23 cellular contexts compared by ENCODE assay signal in genomic region chr9:134766587-134766986, GRCh38.
A peak's percentile ranks its signal among the peaks of the same experiment; 100 is the strongest.
DNase-seq lines count a peak whose midpoint lies in the region; ATAC-seq, FAIRE-seq and TF ChIP-seq lines count a peak whose summit lies in the region.
"Had no signal": no experiment of that assay in that cellular context is flagged by ENCODE, and none has a peak within 500 bp of the region (broad histone marks: within the 10 kb centered on the region; RNA-seq: fewer than 3 reads in every experiment).

No MANE protein-coding gene starts in this region.

- H3K4me1 ChIP-seq in GM23248 (ENCODE audit: insufficient read depth) (peaks cover 18% of the 10 kb centered on the region), H1 (replicated peaks in 1 of 4; ENCODE audit: control insufficient read depth in 3 of 4, insufficient read depth in 4 of 4, low read length in 3 of 4) (no peaks in the 10 kb centered on the region)

- H3K4ac ChIP-seq in H1 (replicated peaks; ENCODE audit: insufficient read length, low read depth, low read length), result no peak overlapping the region

- no peak overlapping the region for H2BK15ac ChIP-seq in H1 (ENCODE audit: low read length)

- H3K27me3 ChIP-seq in GM23248 (replicated peaks; ENCODE audit: insufficient read depth) (no peaks in the 10 kb centered on the region), H1 (replicated peaks in 1 of 4; ENCODE audit: control insufficient read depth in 3 of 4, extremely low read depth in 1 of 4, insufficient read depth in 3 of 4, low read length in 3 of 4) (no peaks in the 10 kb centered on the region)

- H3K56ac ChIP-seq in H1 (replicated peaks; ENCODE audit: insufficient read length, low read depth, low read length), result no peak overlapping the region

- TF ChIP-seq CTCF in H1 (IDR thresholded peaks at IDR 0.05; ENCODE audit: control extremely low read depth in 1 of 3, insufficient read depth in 1 of 3, low read depth in 1 of 3, low read length in 3 of 3), result no peak
- TF ChIP-seq CTCF in WTC11 (IDR thresholded peaks at IDR 0.05), result no peak

- no peak overlapping the region for H3K4me3 Mint-ChIP-seq in WTC11

- H2AFZ ChIP-seq in GM23248, result no peak overlapping the region
- no peak overlapping the region for H2AFZ ChIP-seq in H1 (ENCODE audit: low read length)

- H3K79me1 ChIP-seq in H1 (ENCODE audit: low read depth, low read length), result no peaks in the 10 kb centered on the region

- H2BK120ac ChIP-seq in H1 (replicated peaks; ENCODE audit: low read depth, low read length), result no peak overlapping the region

- no peak for TF ChIP-seq EP300 in H1 (IDR thresholded peaks at IDR 0.05; ENCODE audit: borderline replicate concordance in 1 of 2, low read depth in 2 of 2, low read length in 2 of 2)

- no peak overlapping the region for H2AK5ac ChIP-seq in H1 (ENCODE audit: low read depth, low read length)

- no peaks in the 10 kb centered on the region for H3K36me3 Mint-ChIP-seq in WTC11

- H3K9me3 ChIP-seq in GM23248 (ENCODE audit: low read depth) (no peaks in the 10 kb centered on the region), H1 (ENCODE audit: insufficient read depth in 2 of 2, low read depth in 1 of 2, low read length in 1 of 2) (no peaks in the 10 kb centered on the region)
- H3K9me3 ChIP-seq: SK-N-SH had no signal

- TF ChIP-seq POLR2A in H1 (IDR thresholded peaks at IDR 0.05; ENCODE audit: control extremely low read depth in 1 of 2, low read depth in 2 of 2, low read length in 2 of 2), result no peak

- H3K27ac ChIP-seq in GM23248 (0 out of 2 replicates have a peak overlapping the region, but pooled peaks have one; percentile 20), H1 (ENCODE audit: low read depth, low read length) (no peak overlapping the region)

- no peak overlapping the region for H4K91ac ChIP-seq in H1 (replicated peaks; ENCODE audit: insufficient read length, low read length)

- H2BK5ac ChIP-seq in H1 (ENCODE audit: low read depth, low read length), result no peak overlapping the region

- POLR2A ChIA-PET in H1 (lab: Charles Lee; ENCODE audit: partially characterized antibody), result no interaction called here
- POLR2A ChIA-PET in WTC11 (lab: Charles Lee), result no interaction called here

- no peaks in the 10 kb centered on the region for H3K27me3 Mint-ChIP-seq in WTC11 (ENCODE audit: low read depth)

- no peaks in the 10 kb centered on the region for H3K9me2 ChIP-seq in GM23248 (ENCODE audit: insufficient read depth)
- H3K9me2 ChIP-seq: SK-N-SH had no signal

- FAIRE-seq in GM18507 (lab: Jason Lieb, UNC) (peak; percentile 49), H1 (lab: Jason Lieb, UNC) (no peak)
- FAIRE-seq: G401.6 had no signal

- H4K20me1 ChIP-seq in GM23248 (ENCODE audit: insufficient read depth) (no peaks in the 10 kb centered on the region), H1 (replicated peaks in 1 of 2; ENCODE audit: control insufficient read depth in 1 of 2, insufficient read depth in 2 of 2, low read length in 2 of 2) (peaks cover 0 to 3% of the 10 kb centered on the region in 2 experiments)

- WGBS in GM23248 (ENCODE audit: low coverage in 1 of 2, low lambda C conversion rate in 2 of 2, missing lambda C conversion rate in 2 of 2), 2 experiments, result 76 to 80% methylated on average over 8 of the region's 8 CpGs
- 83% methylated on average over 8 of the region's 8 CpGs; no CpG with 5 or more reads in 1 of the 2 experiments for WGBS in H1 (ENCODE audit: extremely low coverage in 1 of 2, insufficient coverage in 1 of 2, insufficient read length in 1 of 2, insufficient replicate concordance in 2 of 2, low coverage in 1 of 2, low lambda C conversion rate in 2 of 2, missing lambda C conversion rate in 1 of 2), 2 experiments

- H3K14ac ChIP-seq in H1 (ENCODE audit: insufficient read length), result no peak overlapping the region

- in situ Hi-C loops in GM23248 (cut with MboI), result no loop called here

- H3K9ac ChIP-seq in GM23248 (no peak overlapping the region), H1 (replicated peaks in 1 of 4; ENCODE audit: extremely low read depth in 1 of 4, low read depth in 3 of 4, low read length in 3 of 4) (no peak overlapping the region)
- H3K9ac ChIP-seq: SK-N-SH had no signal

- H2BK12ac ChIP-seq in H1 (ENCODE audit: low read depth, low read length), result no peak overlapping the region

- H3K27ac Mint-ChIP-seq in WTC11, result no peak overlapping the region

- H3K4me1 Mint-ChIP-seq in WTC11, result no peaks in the 10 kb centered on the region

- DNase-seq in GM18507 (ENCODE audit: extremely low spot score, insufficient read length, low read depth), result no peak
- no peak for DNase-seq in GM23248
- DNase-seq in H1 (ENCODE audit: low read depth in 1 of 2, low spot score in 2 of 2), result no peak
- no peak for DNase-seq in stimulated activated naive CD8-positive, alpha-beta T cell treated with anti-CD3 and anti-CD28 coated beads, Interleukin-15, Interleukin-2, amounts not matched to agents 100 U/mL and 50 U/mL, for 24 hours
- DNase-seq in ecto neural progenitor cell (ENCODE audit: low spot score), result no peak
- no peak for DNase-seq in SIG-M5 treated with dmso at 0.1 percent for 504 hours (lab: John Stamatoyannopoulos, UW; ENCODE audit: unreplicated experiment)
- no peak for DNase-seq in WTC11 (ENCODE audit: low spot score)
- DNase-seq: ACHN; COR-L47; DMS 273 treated with DMSO at 0.1 percent for 48 hours; DND-41; HCEC 1CT; Kasumi-1; MM.1S; NCI-H1092; NCI-H1436 treated with DMSO at 0.1 percent for 48 hours; NCI-H2029; NCI-H446 treated with DMSO at 0.1 percent for 48 hours; NCI-H748 treated with DMSO at 0.1 percent for 48 hours; NK-92 treated with Interleukin-12 subunit alpha and Interleukin-12 subunit beta, amount 100 ng/mL, for 24 hours; Right ventricle myocardium superior; SK-N-SH had no signal

- no peak overlapping the region for H3K23ac ChIP-seq in H1 (ENCODE audit: insufficient read length)

- CTCF ChIA-PET in H1 (lab: Charles Lee; ENCODE audit: partially characterized antibody), result interaction anchor here (0.5 to 2.5 kb wide), 4 partner anchors 9 to 34 kb away, joined by 3 to 13 read pairs (median 4); no protein-coding TSS in a partner anchor
- CTCF ChIA-PET in WTC11 (lab: Charles Lee), result interaction anchor here (1.1 to 1.8 kb wide), 3 partner anchors 12 to 28 kb away, joined by 3 to 9 read pairs (median 4); no protein-coding TSS in a partner anchor

- no peak overlapping the region for H4K5ac ChIP-seq in H1 (ENCODE audit: insufficient read length, low read depth, low read length)

- no peak overlapping the region for H2BK20ac ChIP-seq in H1 (ENCODE audit: low read length)

- no peaks in the 10 kb centered on the region for H3K9me3 Mint-ChIP-seq in WTC11

- peaks cover 73% of the 10 kb centered on the region for H3K79me2 ChIP-seq in GM23248 (ENCODE audit: insufficient read depth)
- no peaks in the 10 kb centered on the region for H3K79me2 ChIP-seq in H1 (ENCODE audit: control insufficient read depth in 1 of 2, insufficient read depth in 2 of 2, low read length in 2 of 2)

- H3K18ac ChIP-seq in H1 (ENCODE audit: extremely low read depth, low read length), result no peak overlapping the region

- ATAC-seq in stimulated activated naive CD8-positive, alpha-beta T cell treated with anti-CD3 and anti-CD28 coated beads, Interleukin-15, Interleukin-2, amounts not matched to agents 100 U/mL and 50 U/mL, for 24 hours, result no peak
- no peak for ATAC-seq in WTC11

- H3K23me2 ChIP-seq in H1 (ENCODE audit: low read depth, low read length), result no peaks in the 10 kb centered on the region

- H3K4me2 ChIP-seq in GM23248 (ENCODE audit: unreplicated experiment), result no peak overlapping the region
- H3K4me2 ChIP-seq in H1 (ENCODE audit: insufficient read depth in 1 of 2, low read depth in 2 of 2, low read length in 2 of 2), result no peak overlapping the region
- H3K4me2 ChIP-seq: SK-N-SH had no signal

- no peak for TF ChIP-seq RAD21 in H1 (IDR thresholded peaks at IDR 0.05 in 1 of 2, conservative IDR thresholded peaks at IDR 0.05 in 1 of 2; ENCODE audit: low read depth in 2 of 2, low read length in 2 of 2)

- H4K8ac ChIP-seq in H1 (ENCODE audit: extremely low read depth, insufficient read depth, low read length), result peak overlapping the region; percentile 18; the same call in 1 of the 2 replicates

- peaks cover 86% of the 10 kb centered on the region for H3F3A ChIP-seq in GM23248 (ENCODE audit: insufficient read depth)

- H3K36me3 ChIP-seq in GM23248 (ENCODE audit: low read depth) (peaks cover 81% of the 10 kb centered on the region), H1 (ENCODE audit: control insufficient read depth in 2 of 4, insufficient read depth in 4 of 4, low read length in 3 of 4) (no peaks in the 10 kb centered on the region)

- H3K4me3 ChIP-seq in GM23248 (no peak overlapping the region), H1 (ENCODE audit: extremely low read depth in 1 of 4, insufficient read depth in 2 of 4, low read depth in 3 of 4, low read length in 4 of 4) (no peak overlapping the region)

TF ChIP-seq in H1, 55 proteins besides CTCF, POLR2A, EP300 and RAD21 (continues in another document):
- TF ChIP-seq MAFK (IDR thresholded peaks at IDR 0.05; ENCODE audit: low read depth, low read length) (no peak), EZH2 (IDR thresholded peaks at IDR 0.05; ENCODE audit: low read depth, low read length, severe bottlenecking) (no peak), CBX8 (IDR thresholded peaks at IDR 0.05; ENCODE audit: borderline replicate concordance, low read depth, low read length) (no peak), NANOG (IDR thresholded peaks at IDR 0.05; ENCODE audit: insufficient read depth, low read depth, low read length, poor library complexity, severe bottlenecking) (no peak), SRF (IDR thresholded peaks at IDR 0.05; ENCODE audit: low read depth, low read length) (no peak), NRF1 (IDR thresholded peaks at IDR 0.05; ENCODE audit: low read depth, low read length) (no peak), SP2 (IDR thresholded peaks at IDR 0.05; ENCODE audit: low read length) (no peak), KDM1A (IDR thresholded peaks at IDR 0.05; ENCODE audit: borderline replicate concordance, low read length) (no peak), HDAC2 (IDR thresholded peaks at IDR 0.05; ENCODE audit: borderline replicate concordance in 1 of 2, low read depth in 2 of 2, low read length in 2 of 2) (no peak)

TF ChIP-seq in WTC11, 78 proteins besides CTCF, POLR2A, EP300 and RAD21:
- no peak for TF ChIP-seq ATF1 (CRISPR knock-in tag; IDR thresholded peaks at IDR 0.05)
